Comparison of ENCODE assay signal across 10 cellular contexts in the genomic region with DNA sequence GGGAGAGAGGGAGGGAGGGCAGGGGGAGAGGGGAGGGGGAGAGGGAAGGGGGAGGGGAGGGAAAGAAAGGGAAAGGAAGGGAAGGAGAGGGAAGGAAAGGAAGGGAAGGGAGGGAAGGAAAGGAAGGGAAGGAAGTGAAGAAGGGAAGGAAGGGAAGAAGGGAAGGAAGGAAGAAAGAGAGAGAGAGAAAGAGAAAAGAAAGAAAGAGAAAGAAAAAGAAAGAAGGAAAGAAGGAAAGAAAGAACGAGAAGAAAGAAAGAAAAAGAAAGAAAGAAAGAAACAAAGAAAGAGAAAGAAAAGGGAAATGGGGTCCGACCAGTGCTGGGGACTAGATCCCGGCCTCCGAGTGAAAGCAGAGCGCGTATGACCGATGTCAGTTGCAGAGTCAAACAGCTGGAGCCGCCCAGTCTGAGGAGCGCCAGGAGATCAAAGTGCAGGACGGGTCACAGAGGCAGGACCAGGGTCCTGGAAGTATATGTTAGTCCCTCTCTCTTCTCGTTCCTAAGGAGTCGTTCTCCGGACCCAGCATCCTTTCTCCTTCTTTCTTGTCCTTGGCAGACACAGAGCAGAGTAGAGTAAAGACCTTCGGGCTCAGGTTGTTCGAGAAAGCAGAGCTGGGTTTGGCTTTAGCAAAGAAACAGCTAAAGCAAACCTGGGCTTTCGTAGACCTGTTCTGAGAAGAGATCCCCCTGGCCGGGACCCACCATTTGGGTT.
DNase-seq lines count a peak whose midpoint lies in the region; ATAC-seq, FAIRE-seq and TF ChIP-seq lines count a peak whose summit lies in the region.
"Had no signal": no experiment of that assay in that cellular context is flagged by ENCODE, and none has a peak within 500 bp of the region (broad histone marks: within the 10 kb centered on the region; RNA-seq: fewer than 3 reads in every experiment).

No MANE protein-coding gene starts in this region.

- POLR2A ChIA-PET in T-cell (lab: Charles Lee), result interaction anchor here in 1 of 2 donors (0.5 kb wide), 2 partner anchors 16 to 177 kb away, joined by 3 read pairs; no protein-coding TSS in a partner anchor

- H3K9me3 Mint-ChIP-seq in T-cell, result no peaks in the 10 kb centered on the region

- no peak overlapping the region for H3K9ac ChIP-seq in iPS-15b (ENCODE audit: low read depth, low read length)

- no peaks in the 10 kb centered on the region for H3K27me3 ChIP-seq in BE2C
- peaks cover 2% of the 10 kb centered on the region for H3K27me3 ChIP-seq in iPS-15b (ENCODE audit: control insufficient read depth, insufficient read depth, low read length)

- ATAC-seq in GM21528 (IDR thresholded peaks at IDR 0.05; ENCODE audit: low FRiP score, unreplicated experiment), result peak; percentile 26
- ATAC-seq in T-cell (replicated peaks in 1 of 4), result peak; percentile 34 to 55 (median 44)

- peak overlapping the region; percentile 49 to 65 (median 64) for H3K4me3 Mint-ChIP-seq in T-cell

- no peak overlapping the region for H3K27ac Mint-ChIP-seq in T-cell

- H3K9me3 ChIP-seq in BE2C (no peaks in the 10 kb centered on the region), iPS-15b (ENCODE audit: control insufficient read depth, insufficient read depth, low read length) (no peaks in the 10 kb centered on the region)
- H3K9me3 ChIP-seq: HAP-1 had no signal

- peak overlapping the region; percentile 58 for H3K4me3 ChIP-seq in BE2C (ENCODE audit: low read depth, low read length)
- H3K4me3 ChIP-seq in iPS-15b (ENCODE audit: low read depth, low read length), result peak overlapping the region; percentile 50
- H3K4me3 ChIP-seq: HAP-1 had no signal

- H3K36me3 Mint-ChIP-seq in T-cell, result no peaks in the 10 kb centered on the region

- no peak for TF ChIP-seq CTCF in BE2C (IDR thresholded peaks at IDR 0.05; ENCODE audit: low read depth, low read length)

- DNase-seq in BE2C (peak; percentile 36), T-cell (peak in 4 of 34 experiments; percentile 1 to 6 (median 2)), urothelium cell line (ENCODE audit: low spot score) (peak; percentile 41), GOT3 (lab: John Stamatoyannopoulos, UW) (no peak), NCI-H1694 treated with DMSO at 0.1 percent for 48 hours (lab: John Stamatoyannopoulos, UW) (no peak)
- DNase-seq in stimulated activated CD4-positive, alpha-beta T cell treated with anti-CD3 and anti-CD28 coated beads, Interleukin-1b, Interleukin-23, amount 100 ng/mL, for 48 hours, result no peak

- FAIRE-seq in urothelium cell line (lab: Jason Lieb, UNC), result no peak
- FAIRE-seq: colon had no signal

- H3K27me3 Mint-ChIP-seq in T-cell, result peaks cover 13 to 20% of the 10 kb centered on the region in 2 donors

- H3K4me1 Mint-ChIP-seq in T-cell, result peaks cover 14 to 17% (median 16%) of the 10 kb centered on the region in 3 donors

- H3K4me1 ChIP-seq in BE2C (peaks cover 9% of the 10 kb centered on the region), iPS-15b (ENCODE audit: control insufficient read depth, insufficient read depth, low read length) (no peaks in the 10 kb centered on the region)
- H3K4me1 ChIP-seq: HAP-1 had no signal

- CTCF ChIA-PET in T-cell (lab: Charles Lee), result interaction anchor here (0.6 to 2.1 kb wide), 6 partner anchors 16 to 375 kb away, joined by 3 to 21 read pairs (median 3); no protein-coding TSS in a partner anchor

- no peaks in the 10 kb centered on the region for H3K36me3 ChIP-seq in BE2C
- H3K36me3 ChIP-seq in iPS-15b (ENCODE audit: control insufficient read depth, insufficient read depth, low read length), result no peaks in the 10 kb centered on the region
- H3K36me3 ChIP-seq: HAP-1 had no signal

Comparison
In these comparisons a context has a peak if more than half of its experiments do, and no peak if none do; other contexts are left out.
1. DNase-seq: peak in BE2C (single experiment) and urothelium cell line (single experiment); none in GOT3 (single experiment), NCI-H1694 treated with DMSO at 0.1 percent for 48 hours (single experiment) and stimulated activated CD4-positive, alpha-beta T cell treated with anti-CD3 and anti-CD28 coated beads, Interleukin-1b, Interleukin-23, amount 100 ng/mL, for 48 hours (single experiment).